ENCODE assay signal across 8 cellular contexts in genomic region chr20:30579824-30580438, GRCh38.
A peak's percentile ranks its signal among the peaks of the same experiment; 100 is the strongest.
DNase-seq lines count a peak whose midpoint lies in the region; ATAC-seq and TF ChIP-seq lines count a peak whose summit lies in the region.
"Not testable (repeated sequence)": the region's sequence is repeated elsewhere in the genome, so short reads cannot be mapped to it uniquely, and the experiment has no call there.

No MANE protein-coding gene starts in this region.

- H3K36me3 ChIP-seq in GM23338 (ENCODE audit: insufficient read depth); SK-N-MC (ENCODE audit: insufficient read depth, low read length); heart left ventricle; lung (ENCODE audit: control insufficient read depth in 2 of 2, insufficient read depth in 2 of 2, low read length in 2 of 2): not testable (repeated sequence)

- H3K4me1 ChIP-seq in GM23338 (ENCODE audit: insufficient read depth); lung (ENCODE audit: control insufficient read depth in 2 of 2, insufficient read depth in 2 of 2, low read length in 2 of 2): not testable (repeated sequence)
- peaks cover 0 to 11% (median 0%) of the 10 kb centered on the region in 12 donors for H3K4me1 ChIP-seq in heart left ventricle

- peak overlapping the region; percentile 94 for H3K27ac Mint-ChIP-seq in GM23338

- H3K27ac ChIP-seq in GM23338 (ENCODE audit: low read depth) = not testable (repeated sequence)
- H3K27ac ChIP-seq in SK-N-MC = peak overlapping the region; percentile 81
- H3K27ac ChIP-seq in heart left ventricle = peak overlapping the region in 10 of 12 donors; percentile 20 to 73 (median 58)
- H3K27ac ChIP-seq in lung (ENCODE audit: low read depth in 1 of 2, low read length in 1 of 2) = peak overlapping the region in 1 of 2 donors; percentile 41

- intact Hi-C loops in heart left ventricle (cut with DNase I) = loop anchor here in 1 of 10 donors (10.0 kb wide), 1 partner anchor 205 kb away; no protein-coding TSS in a partner anchor

- not testable (repeated sequence) for TF ChIP-seq CTCF in GM23338 (conservative IDR thresholded peaks at IDR 0.05; ENCODE audit: low read depth in 2 of 2); heart left ventricle (IDR thresholded peaks at IDR 0.05); lung (IDR thresholded peaks at IDR 0.05; ENCODE audit: control extremely low read depth, extremely low read depth)

- 0 out of 2 replicates have a peak overlapping the region, but pooled peaks have one; percentile 7 for H2AFZ ChIP-seq in GM23338

- H4K20me1 ChIP-seq in GM23338 (replicated peaks; ENCODE audit: insufficient read depth) = not testable (repeated sequence)

- not testable (repeated sequence) for H3K9me2 ChIP-seq in GM23338 (ENCODE audit: insufficient read depth)

- not testable (repeated sequence) for H3F3A ChIP-seq in GM23338 (replicated peaks; ENCODE audit: low read depth)

- H3K36me3 Mint-ChIP-seq in GM23338 (ENCODE audit: low read depth) = not testable (repeated sequence)

- WGBS in heart left ventricle, 4 donors = 6 to 18% (median 13%) methylated on average over 23 to 27 of the region's 27 CpGs
- WGBS in lung, 2 donors = 14 to 29% methylated on average over 27 of the region's 27 CpGs

- TF ChIP-seq POLR2A in heart left ventricle (IDR thresholded peaks at IDR 0.05) = not testable (repeated sequence)

- peaks cover 11% of the 10 kb centered on the region for H3K27me3 Mint-ChIP-seq in GM23338 (ENCODE audit: insufficient read depth, low read depth, poor library complexity)

- H3K27me3 ChIP-seq in GM23338 (ENCODE audit: insufficient read depth) = peaks cover 26% of the 10 kb centered on the region
- H3K27me3 ChIP-seq in heart left ventricle; lung (ENCODE audit: control insufficient read depth, insufficient read depth): not testable (repeated sequence)

- H3K4me3 ChIP-seq in GM23338 = peak overlapping the region; percentile 65
- peak overlapping the region; percentile 82 for H3K4me3 ChIP-seq in SK-N-MC
- H3K4me3 ChIP-seq in heart left ventricle = peak overlapping the region; percentile 22 to 71 (median 51)
- peak overlapping the region; percentile 35 for H3K4me3 ChIP-seq in lung

- H3K9me3 Mint-ChIP-seq in GM23338 = not testable (repeated sequence)

- H3K9me3 ChIP-seq in SK-N-MC (ENCODE audit: low read depth, low read length); heart left ventricle; lung (ENCODE audit: control insufficient read depth in 2 of 2, insufficient read depth in 1 of 2, low read length in 1 of 2): not testable (repeated sequence)

- peak overlapping the region; percentile 72 for H3K9ac ChIP-seq in SK-N-MC (ENCODE audit: insufficient read length)

- ATAC-seq in GM23338 (peak; percentile 98), heart left ventricle (peak; percentile 100), lung (ENCODE audit: insufficient read depth, low FRiP score) (peak; percentile 98)

- peak overlapping the region; percentile 94 for H3K4me3 Mint-ChIP-seq in GM23338

- H3K4me2 ChIP-seq in GM23338 = peak overlapping the region; percentile 75

- not testable (repeated sequence) for H3K79me2 ChIP-seq in GM23338 (replicated peaks; ENCODE audit: insufficient read depth)

- H3K4me1 Mint-ChIP-seq in GM23338 = not testable (repeated sequence)

- DNase-seq in A172 (ENCODE audit: low spot score) (peak; percentile 82), GM23338 (ENCODE audit: low spot score) (peak; percentile 76), NCI-H2171 (lab: John Stamatoyannopoulos, UW) (peak; percentile 81), SK-N-MC (ENCODE audit: low read depth, low spot score) (peak; percentile 73), dermis blood vessel endothelial cell (peak; percentile 67), heart left ventricle (peak; percentile 57 to 87 (median 80)), lung (ENCODE audit: low spot score) (peak; percentile 70), retina (peak; percentile 76)

TF ChIP-seq in GM23338, 12 proteins besides CTCF, POLR2A, EP300 and RAD21:
- peak; percentile 82 for TF ChIP-seq ETS1 (IDR thresholded peaks at IDR 0.05)
